In genomic region chr11:121655481-121656332, GRCh38 we compare ENCODE assay signal across 1 cellular context.
TF ChIP-seq lines count a peak whose summit lies in the region.

No MANE protein-coding gene starts in this region.

TF ChIP-seq in SK-N-SH, 30 proteins besides CTCF, POLR2A, EP300 and RAD21 (continued from another document):
- TF ChIP-seq IRF3 (IDR thresholded peaks at IDR 0.05; ENCODE audit: low read depth, low read length) (no peak), NRF1 (IDR thresholded peaks at IDR 0.05; ENCODE audit: low read depth, low read length) (peak; percentile 39; the same call in 1 of the 2 replicates), TCF12 (IDR thresholded peaks at IDR 0.05) (peak; percentile 98), FOXJ3 (CRISPR knock-in tag; IDR thresholded peaks at IDR 0.05) (no peak), TAF1 (IDR thresholded peaks at IDR 0.05; ENCODE audit: borderline replicate concordance, low read depth, low read length) (peak; percentile 32; the same call in 1 of the 2 replicates), GATA2 (CRISPR knock-in tag; IDR thresholded peaks at IDR 0.05) (peak; percentile 7; the same call in 1 of the 2 replicates), FOSL2 (IDR thresholded peaks at IDR 0.05; ENCODE audit: borderline replicate concordance, low read depth) (peak; percentile 81), EZH2phosphoT487 (IDR thresholded peaks at IDR 0.05; ENCODE audit: borderline replicate concordance, low read depth) (no peak), TEAD4 (IDR thresholded peaks at IDR 0.05; ENCODE audit: borderline replicate concordance, insufficient read depth) (peak; percentile 80; the same call in 1 of the 2 replicates), NFIC (IDR thresholded peaks at IDR 0.05; ENCODE audit: borderline replicate concordance) (peak; percentile 25), REST (IDR thresholded peaks at IDR 0.05; ENCODE audit: low read depth, low read length) (peak; percentile 12), GABPA (IDR thresholded peaks at IDR 0.05; ENCODE audit: low read depth) (no peak), RXRA (IDR thresholded peaks at IDR 0.05; ENCODE audit: borderline replicate concordance, low read depth) (no peak; the same call in 1 of the 2 replicates), ELF1 (IDR thresholded peaks at IDR 0.05) (peak; percentile 58; the same call in 1 of the 2 replicates), JUND (IDR thresholded peaks at IDR 0.05) (peak; percentile 77), USF2 (IDR thresholded peaks at IDR 0.05; ENCODE audit: borderline replicate concordance, low read depth, low read length) (peak; percentile 11; the same call in 1 of the 2 replicates), CHD2 (IDR thresholded peaks at IDR 0.05; ENCODE audit: low read length, partially characterized antibody) (peak; percentile 79), MXI1 (IDR thresholded peaks at IDR 0.05; ENCODE audit: low read depth, low read length) (peak; percentile 78), POLR2AphosphoS5 (IDR thresholded peaks at IDR 0.05; ENCODE audit: low read depth, low read length) (peak; percentile 82), RCOR1 (IDR thresholded peaks at IDR 0.05; ENCODE audit: low read length) (peak; percentile 80; the same call in 1 of the 2 replicates), MAX (IDR thresholded peaks at IDR 0.05; ENCODE audit: low read depth) (peak; percentile 91), SIN3A (IDR thresholded peaks at IDR 0.05; ENCODE audit: borderline replicate concordance, low read depth, low read length) (peak; percentile 55; the same call in 1 of the 2 replicates), FOXM1 (IDR thresholded peaks at IDR 0.05; ENCODE audit: low read depth) (0 out of 2 replicates have a peak, but pooled peaks have one; percentile 46)
